Comparison of ENCODE assay signal across 8 cellular contexts in the genomic region with DNA sequence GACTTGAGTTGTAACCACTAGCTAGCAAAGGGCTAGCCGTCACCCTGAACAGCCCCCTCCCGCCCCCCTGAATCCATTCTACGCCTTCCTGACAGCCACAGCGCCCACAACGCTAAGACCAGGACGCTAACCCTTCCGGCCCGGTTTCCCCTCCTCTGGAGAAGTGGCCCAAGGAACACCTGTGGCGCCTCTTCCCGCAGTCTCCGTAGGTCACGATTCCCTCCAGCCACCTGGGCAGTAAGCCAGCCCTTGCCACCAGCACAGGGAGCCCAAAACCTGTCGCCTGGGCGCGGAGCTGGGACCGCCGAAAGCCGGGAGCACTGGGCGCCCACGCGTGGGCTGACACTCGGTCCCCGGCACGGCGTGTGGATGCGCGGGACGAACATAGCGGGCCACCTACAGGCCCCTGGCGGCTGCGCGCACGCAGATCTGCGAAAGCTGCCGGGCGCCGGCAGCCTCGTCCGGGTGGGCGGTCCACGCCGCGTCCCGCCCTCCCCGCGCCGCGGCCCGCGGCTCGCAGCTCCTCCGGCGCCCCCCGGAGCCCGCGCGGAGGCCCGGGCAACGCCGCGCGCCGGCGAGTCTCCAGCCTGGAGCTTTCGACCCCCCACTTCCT. TPM values are rescaled to one million over a fixed set of nuclear protein-coding genes. Genes with fewer than 3 reads are reported as not detected.
DNase-seq lines count a peak whose midpoint lies in the region; ATAC-seq and TF ChIP-seq lines count a peak whose summit lies in the region.

No MANE protein-coding gene starts in this region.

- no peak for TF ChIP-seq POLR2A in Peyer's patch (IDR thresholded peaks at IDR 0.05)

- H3K27ac ChIP-seq in Peyer's patch (peak overlapping the region; percentile 95 to 100 (median 99)), skeletal muscle tissue (ENCODE audit: low read depth, low read length) (peak overlapping the region; percentile 96)

- H3K9me3 ChIP-seq in Peyer's patch = no peaks in the 10 kb centered on the region
- H3K9me3 ChIP-seq in iPS-15b (ENCODE audit: control insufficient read depth, insufficient read depth, low read length) = no peaks in the 10 kb centered on the region
- no peaks in the 10 kb centered on the region for H3K9me3 ChIP-seq in skeletal muscle tissue (ENCODE audit: control insufficient read depth in 3 of 3, low read length in 3 of 3)

- H3K4me3 ChIP-seq in AG04449 (ENCODE audit: low read depth, low read length) (peak overlapping the region; percentile 92), Peyer's patch (peak overlapping the region; percentile 72 to 98 (median 94)), iPS-15b (ENCODE audit: low read depth, low read length) (peak overlapping the region; percentile 80), skeletal muscle tissue (ENCODE audit: low read length in 3 of 3) (peak overlapping the region; percentile 68 to 88 (median 88))

- H3K27me3 ChIP-seq in Peyer's patch = no peaks in the 10 kb centered on the region
- peaks cover 33% of the 10 kb centered on the region for H3K27me3 ChIP-seq in iPS-15b (ENCODE audit: control insufficient read depth, insufficient read depth, low read length)
- no peaks in the 10 kb centered on the region for H3K27me3 ChIP-seq in skeletal muscle tissue (ENCODE audit: control insufficient read depth in 3 of 3, insufficient read depth in 3 of 3, low read length in 3 of 3)

- no peak for DNase-seq in AG04449 (ENCODE audit: low read depth, low spot score)
- DNase-seq in Peyer's patch = peak; percentile 67 to 87 (median 79)
- peak; percentile 71 for DNase-seq in astrocyte of the hippocampus (ENCODE audit: low read depth, low spot score)
- no peak for DNase-seq in medulla oblongata (ENCODE audit: extremely low spot score)

- TF ChIP-seq CTCF in AG04449 (IDR thresholded peaks at IDR 0.05; ENCODE audit: insufficient read depth, low read length, missing control alignments) = peak; percentile 31
- peak in 5 of 6 experiments; percentile 19 to 55 (median 44) for TF ChIP-seq CTCF in Peyer's patch (IDR thresholded peaks at IDR 0.05)

- ATAC-seq in GM18502 (IDR thresholded peaks at IDR 0.05; ENCODE audit: poor library complexity, unreplicated experiment) = peak; percentile 33
- ATAC-seq in HG02938 (IDR thresholded peaks at IDR 0.05; ENCODE audit: unreplicated experiment) = peak; percentile 21

- peaks cover 14 to 76% (median 51%) of the 10 kb centered on the region in 4 donors for H3K4me1 ChIP-seq in Peyer's patch
- H3K4me1 ChIP-seq in iPS-15b (ENCODE audit: control insufficient read depth, insufficient read depth, low read length) = peaks cover 8% of the 10 kb centered on the region
- peaks cover 47 to 57% (median 48%) of the 10 kb centered on the region in 3 donors for H3K4me1 ChIP-seq in skeletal muscle tissue (ENCODE audit: control insufficient read depth in 3 of 3, insufficient read depth in 3 of 3, low read length in 3 of 3)

- CTCF ChIA-PET in AG04449 (lab: Yijun Ruan, JAX) = interaction anchor here (1.1 to 21.9 kb wide), 16 partner anchors 11 to 248 kb away, joined by 3 to 610 read pairs (median 6); no protein-coding TSS in a partner anchor

- H3K36me3 ChIP-seq in Peyer's patch (peaks cover 0 to 38% (median 0%) of the 10 kb centered on the region in 3 donors), iPS-15b (ENCODE audit: control insufficient read depth, insufficient read depth, low read length) (peaks cover 18% of the 10 kb centered on the region), skeletal muscle tissue (ENCODE audit: control insufficient read depth in 3 of 3, insufficient read depth in 3 of 3, low read length in 3 of 3) (peaks cover 32 to 39% (median 32%) of the 10 kb centered on the region in 3 donors)

- H3K9ac ChIP-seq in iPS-15b (ENCODE audit: low read depth, low read length) (peak overlapping the region; percentile 88), skeletal muscle tissue (ENCODE audit: low read depth in 1 of 3, low read length in 3 of 3) (peak overlapping the region; percentile 75 to 91 (median 90))

- POLR2A ChIA-PET in AG04449 (lab: Yijun Ruan, JAX) = interaction anchor here (1.0 to 3.0 kb wide), 20 partner anchors 10 to 121 kb away, joined by 3 to 34 read pairs (median 7); a partner anchor contains a TSS

RNA-seq across cellular contexts. Expression of a gene that starts 0.6 kb away (rescaled TPM):
- total RNA-seq in Peyer's patch = 100 to 1,000 TPM in 3 of 4 donors, 10 to 100 TPM in 1; 92.7 to 152 (median 122) TPM
- total RNA-seq in skeletal muscle tissue = 5.2 TPM

RNA-seq across cellular contexts. Expression of a gene that starts 53.3 kb away (rescaled TPM):
- total RNA-seq in Peyer's patch (not detected), skeletal muscle tissue (not detected)

Comparison
In these comparisons a context has a peak if more than half of its experiments do, and no peak if none do; other contexts are left out.
1. DNase-seq: peak in Peyer's patch (3 of 3) and astrocyte of the hippocampus (single experiment); none in AG04449 (single experiment) and medulla oblongata (single experiment).
2. RNA of a gene that starts 0.6 kb away (total RNA-seq): 92.7 to 152 TPM in Peyer's patch; 5.2 TPM in skeletal muscle tissue (single experiment); every median in the first group is over 10 times any median in the second.
3. Peak in every context shown above with its lines, with median percentiles within 50 percentile points of each other: H3K4me3 ChIP-seq.